In genomic region chr5:132457371-132458225, GRCh38 we compare ENCODE assay signal across 8 cellular contexts. TPM values are rescaled to one million over a fixed set of nuclear protein-coding genes. Genes with fewer than 3 reads are reported as not detected.
A peak's percentile ranks its signal among the peaks of the same experiment; 100 is the strongest.
DNase-seq lines count a peak whose midpoint lies in the region; TF ChIP-seq lines count a peak whose summit lies in the region.

No MANE protein-coding gene starts in this region.

- H3K27ac Mint-ChIP-seq in IgD-negative memory B cell: peak overlapping the region; percentile 95 to 99 (median 97)

- no peaks in the 10 kb centered on the region for H3K9me3 Mint-ChIP-seq in IgD-negative memory B cell

- H3K4me1 ChIP-seq in hepatocyte (ENCODE audit: insufficient read depth) (peaks cover 26% of the 10 kb centered on the region), vagina (peaks cover 45% of the 10 kb centered on the region)

- H3K27me3 Mint-ChIP-seq in IgD-negative memory B cell: no peaks in the 10 kb centered on the region

- TF ChIP-seq POLR2A in vagina (IDR thresholded peaks at IDR 0.05): no peak

- no peak overlapping the region for H2AFZ ChIP-seq in hepatocyte

- H3K9me2 ChIP-seq in hepatocyte (replicated peaks; ENCODE audit: insufficient read depth): no peaks in the 10 kb centered on the region

- H3K27me3 ChIP-seq in hepatocyte (no peaks in the 10 kb centered on the region), vagina (no peaks in the 10 kb centered on the region)

- no peak for TF ChIP-seq CTCF in hepatocyte (IDR thresholded peaks at IDR 0.05; ENCODE audit: poor library complexity)
- TF ChIP-seq CTCF in vagina (IDR thresholded peaks at IDR 0.05): no peak

- DNase-seq in GM04504 (ENCODE audit: low read depth) (peak; percentile 88), activated gamma-delta T cell (lab: John Stamatoyannopoulos, UW) (peak; percentile 30), hepatocyte (ENCODE audit: low spot score) (no peak), vagina (ENCODE audit: extremely low spot score in 2 of 2) (no peak), occipital lobe (lab: John Stamatoyannopoulos, UW) (no peak), NCI-H2196 (lab: John Stamatoyannopoulos, UW; ENCODE audit: unreplicated experiment) (no peak), superior temporal gyrus (ENCODE audit: extremely low spot score) (no peak)

- H3K4me1 Mint-ChIP-seq in IgD-negative memory B cell: peaks cover 73 to 86% (median 84%) of the 10 kb centered on the region in 3 donors

- H3K4me3 ChIP-seq in hepatocyte (no peak overlapping the region), vagina (no peak overlapping the region)

- H3K36me3 ChIP-seq in hepatocyte (replicated peaks; ENCODE audit: insufficient read depth, low read depth) (no peaks in the 10 kb centered on the region), vagina (no peaks in the 10 kb centered on the region)

- whole genome bisulfite sequencing in hepatocyte (ENCODE audit: low lambda C conversion rate, missing lambda C conversion rate): 76% methylated on average over 2 of the region's 2 CpGs

- H3K79me2 ChIP-seq in hepatocyte: no peaks in the 10 kb centered on the region

- H3K4me3 Mint-ChIP-seq in IgD-negative memory B cell: peak overlapping the region; percentile 52 to 96 (median 82)

- H3K27ac ChIP-seq in hepatocyte (peak overlapping the region; percentile 74), vagina (peak overlapping the region; percentile 72)

- H3K4me2 ChIP-seq in hepatocyte: no peak overlapping the region

- no peaks in the 10 kb centered on the region for H3K9me3 ChIP-seq in hepatocyte (ENCODE audit: low read depth)
- H3K9me3 ChIP-seq in vagina: no peaks in the 10 kb centered on the region

- H4K20me1 ChIP-seq in hepatocyte (ENCODE audit: insufficient read depth, poor library complexity, severe bottlenecking): no peaks in the 10 kb centered on the region

- intact Hi-C loops in vagina (cut with DNase I): no loop called here

- peaks cover 13% of the 10 kb centered on the region for H3K36me3 Mint-ChIP-seq in IgD-negative memory B cell

RNA-seq across cellular contexts. Expression of gene IRF1, which starts 33.0 kb away (rescaled TPM):
- polyA plus RNA-seq in IgD-negative memory B cell: 207 TPM
- 25.6 and 30.9 TPM in 2 replicates for total RNA-seq in hepatocyte
- polyA plus RNA-seq in hepatocyte: 35.8 and 44.8 TPM in 2 replicates
- total RNA-seq in vagina: 49.8 TPM
- total RNA-seq in occipital lobe: 2.0 TPM

Comparison
In these comparisons a context has a peak if more than half of its experiments do, and no peak if none do; other contexts are left out.
1. DNase-seq: peak in GM04504 (single experiment) and activated gamma-delta T cell (single experiment); none in hepatocyte (single experiment), vagina (0 of 2), occipital lobe (single experiment), NCI-H2196 (single experiment) and superior temporal gyrus (single experiment).